Comparison of ENCODE assay signal across 22 cellular contexts in genomic region chr18:7770903-7771302, GRCh38.
DNase-seq lines count a peak whose midpoint lies in the region; ATAC-seq and TF ChIP-seq lines count a peak whose summit lies in the region.
"Had no signal": no experiment of that assay in that cellular context is flagged by ENCODE, and none has a peak within 500 bp of the region (broad histone marks: within the 10 kb centered on the region; RNA-seq: fewer than 3 reads in every experiment).

No MANE protein-coding gene starts in this region.

- intact Hi-C loops in Right ventricle myocardium superior (cut with DNase I) = no loop called here
- intact Hi-C loops in right cardiac atrium (cut with DNase I) = no loop called here
- intact Hi-C loops in left ventricle myocardium superior (cut with micrococcal nuclease) = no loop called here

- no peaks in the 10 kb centered on the region for H3K27me3 ChIP-seq in right cardiac atrium (ENCODE audit: control insufficient read depth, insufficient read depth)
- no peaks in the 10 kb centered on the region for H3K27me3 ChIP-seq in right atrium auricular region
- no peaks in the 10 kb centered on the region for H3K27me3 ChIP-seq in thymus (ENCODE audit: control insufficient read depth, insufficient read depth)
- H3K27me3 ChIP-seq: BE2C; BLaER1 treated with 17β-estradiol and CSF1 and Interleukin-3, amounts not matched to agents 10 nM and 100 nM had no signal

- DNase-seq in Right ventricle myocardium superior (no peak), right cardiac atrium (no peak), left ventricle myocardium superior (no peak), right atrium auricular region (ENCODE audit: low spot score) (no peak), myocyte (ENCODE audit: low read depth) (peak; percentile 24), GM13976 (ENCODE audit: low spot score) (no peak), germinal center (ENCODE audit: low spot score) (no peak)
- DNase-seq: AML-193; BE2C; CD4-positive, alpha-beta T cell; CD8-positive, alpha-beta memory T cell; DMS 273 treated with DMSO at 0.1 percent for 48 hours; DMS79; EL; GDM1; H9 had no signal

- ATAC-seq in Right ventricle myocardium superior (ENCODE audit: poor library complexity) (peak; percentile 60), right cardiac atrium (no peak), left ventricle myocardium superior (peak; percentile 60)
- ATAC-seq: GM12878, GM23338, HCT116 had no signal

- H3K4me3 ChIP-seq in right cardiac atrium (ENCODE audit: low read length) (no peak overlapping the region), right atrium auricular region (no peak overlapping the region), thymus (ENCODE audit: low read length) (no peak overlapping the region)
- H3K4me3 ChIP-seq: BLaER1 treated with 17β-estradiol and CSF1 and Interleukin-3, amounts not matched to agents 10 nM and 100 nM; GM12878; GM23338 had no signal

- no peak overlapping the region for H3K27ac ChIP-seq in right cardiac atrium (ENCODE audit: low read length)
- no peak overlapping the region for H3K27ac ChIP-seq in right atrium auricular region
- H3K27ac ChIP-seq in thymus (ENCODE audit: low read depth) = peak overlapping the region; percentile 6
- H3K27ac ChIP-seq: 22Rv1; BLaER1 treated with 17β-estradiol and CSF1 and Interleukin-3, amounts not matched to agents 10 nM and 100 nM had no signal

- H3K36me3 ChIP-seq in right atrium auricular region (peaks cover 4% of the 10 kb centered on the region), thymus (ENCODE audit: control insufficient read depth, insufficient read depth) (no peaks in the 10 kb centered on the region)
- H3K36me3 ChIP-seq: BE2C; BLaER1 treated with 17β-estradiol and CSF1 and Interleukin-3, amounts not matched to agents 10 nM and 100 nM had no signal

- H3K9me3 ChIP-seq in right cardiac atrium (ENCODE audit: control insufficient read depth, low read length) (no peaks in the 10 kb centered on the region), right atrium auricular region (no peaks in the 10 kb centered on the region), thymus (ENCODE audit: control insufficient read depth) (no peaks in the 10 kb centered on the region)
- H3K9me3 ChIP-seq: BE2C; BLaER1 treated with 17β-estradiol and CSF1 and Interleukin-3, amounts not matched to agents 10 nM and 100 nM had no signal

- 33% methylated on average over 4 of the region's 4 CpGs for WGBS in right cardiac atrium
- WGBS in thymus = 10% methylated on average over 4 of the region's 4 CpGs

- no peaks in the 10 kb centered on the region for H3K4me1 ChIP-seq in right cardiac atrium (ENCODE audit: control insufficient read depth, insufficient read depth, low read length)
- peaks cover 0 to 35% of the 10 kb centered on the region in 2 donors for H3K4me1 ChIP-seq in right atrium auricular region
- peaks cover 26% of the 10 kb centered on the region for H3K4me1 ChIP-seq in thymus (ENCODE audit: control insufficient read depth, insufficient read depth, low read length)
- H3K4me1 ChIP-seq: BE2C had no signal

- TF ChIP-seq CTCF in right atrium auricular region (IDR thresholded peaks at IDR 0.05) (no peak), GM13976 (IDR thresholded peaks at IDR 0.05; ENCODE audit: borderline replicate concordance, control extremely low read depth, extremely low read depth, insufficient read depth, missing control alignments) (no peak)

- in situ Hi-C loops in GM13976 (cut with MboI; ENCODE audit: low sequenced_read_pairs, unreplicated experiment) = no loop called here

Comparison
In these comparisons a context has a peak if more than half of its experiments do, and no peak if none do; other contexts are left out.
1. ATAC-seq: peak in Right ventricle myocardium superior (single experiment) and left ventricle myocardium superior (single experiment); none in right cardiac atrium (0 of 2).